In the genomic region with DNA sequence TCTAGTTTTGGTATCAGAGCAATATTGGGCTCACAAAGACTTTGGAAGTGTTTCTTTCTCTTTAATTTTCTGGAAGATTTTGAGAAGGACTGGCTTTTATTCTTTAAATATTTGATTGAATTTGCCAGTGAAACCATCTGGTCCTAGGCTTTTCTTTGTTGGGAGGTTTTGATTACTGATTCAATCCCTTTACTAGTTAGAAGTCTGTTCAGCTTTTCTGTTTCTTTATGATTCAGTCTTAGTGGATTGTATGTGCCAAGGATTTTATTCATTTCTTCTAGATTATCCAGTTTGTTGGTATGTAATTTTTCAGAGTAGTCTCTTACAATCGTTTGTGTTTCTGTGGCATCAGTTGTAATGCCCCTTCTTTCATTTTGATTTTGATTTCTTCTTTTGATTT, we compare ENCODE assay signal across 9 cellular contexts. TPM values are rescaled to one million over a fixed set of nuclear protein-coding genes. Genes with fewer than 3 reads are reported as not detected.
"Had no signal": no experiment of that assay in that cellular context is flagged by ENCODE, and none has a peak within 500 bp of the region (broad histone marks: within the 10 kb centered on the region; RNA-seq: fewer than 3 reads in every experiment).

No MANE protein-coding gene starts in this region.

- H3K4me3 Mint-ChIP-seq: GM23338, H9 had no signal

- H3K4me2 ChIP-seq: GM23338 had no signal

- H3K27ac Mint-ChIP-seq: GM23338, H9 had no signal

- H3K9me3 Mint-ChIP-seq: GM23338, H9 had no signal

- H3K4me1 Mint-ChIP-seq: GM23338 had no signal

- H3K4me3 ChIP-seq: GM23338, K562 had no signal

- DNase-seq: H9, HCEC 1CT, IMR-90 had no signal

- FAIRE-seq: H1, H54, HTR-8/SVneo had no signal

- H2AFZ ChIP-seq: GM23338 had no signal

- ATAC-seq: GM23338, K562 had no signal

RNA-seq across cellular contexts. Expression of gene GLRB, which starts 28.6 kb away (rescaled TPM):
- total RNA-seq: HT-29, K562 had no signal
